ENCODE assay signal across 15 cellular contexts in genomic region chr22:16599648-16600047, GRCh38. TPM values are rescaled to one million over a fixed set of nuclear protein-coding genes. Genes with fewer than 3 reads are reported as not detected.
"Had no signal": no experiment of that assay in that cellular context is flagged by ENCODE, and none has a peak within 500 bp of the region (broad histone marks: within the 10 kb centered on the region; RNA-seq: fewer than 3 reads in every experiment).

No MANE protein-coding gene starts in this region.

RNA-seq across cellular contexts. Expression of gene CCT8L2, which starts 7.0 kb away (rescaled TPM):
- total RNA-seq: activated CD4-positive, alpha-beta memory T cell treated with anti-CD3 and anti-CD28 coated beads, Interleukin-2, amount 10 ng/mL, durations not matched to agents 7 days and 5 days; activated CD4-positive, alpha-beta T cell treated with anti-CD3 and anti-CD28 coated beads for 36 hours; activated CD4-positive, alpha-beta T cell treated with anti-CD3 and anti-CD28 coated beads, Interleukin-2, amount 10 ng/mL, durations not matched to agents 7 days and 5 days; activated CD8-positive, alpha-beta memory T cell treated with anti-CD3 and anti-CD28 coated beads, Interleukin-2, amount 10 ng/mL, durations not matched to agents 7 days and 5 days; activated CD8-positive, alpha-beta T cell treated with anti-CD3 and anti-CD28 coated beads, Interleukin-2, amount 10 ng/mL, durations not matched to agents 7 days and 5 days; activated naive CD8-positive, alpha-beta T cell treated with anti-CD3 and anti-CD28 coated beads, Interleukin-2, amount 10 ng/mL, durations not matched to agents 7 days and 5 days; activated T-helper 2 cell treated with anti-CD3 and anti-CD28 coated beads, Interferon-gamma antibody, Interleukin-2, Interleukin-4, amounts not matched to agents 10 μg/mL and 5 μg/mL and 100 μg/mL, durations not matched to agents 14 hours and 24 hours and 36 hours; ascending aorta; bronchial epithelial cell; cardiac muscle cell; T-cell; T-helper 1 cell treated with Interleukin-12 subunit alpha and Interleukin-12 subunit beta and Interleukin-4 antibody, amounts not matched to agents 30 ng/mL and 1 ng/mL, for 36 hours; T-helper 2 cell treated with Interferon-gamma antibody and Interleukin-4, amounts not matched to agents 100 ng/mL and 5 ng/mL, for 36 hours; WTC11 had no signal
- polyA plus RNA-seq: adipose tissue, cardiac muscle cell had no signal
